21 cellular contexts compared by ENCODE assay signal in the genomic region with DNA sequence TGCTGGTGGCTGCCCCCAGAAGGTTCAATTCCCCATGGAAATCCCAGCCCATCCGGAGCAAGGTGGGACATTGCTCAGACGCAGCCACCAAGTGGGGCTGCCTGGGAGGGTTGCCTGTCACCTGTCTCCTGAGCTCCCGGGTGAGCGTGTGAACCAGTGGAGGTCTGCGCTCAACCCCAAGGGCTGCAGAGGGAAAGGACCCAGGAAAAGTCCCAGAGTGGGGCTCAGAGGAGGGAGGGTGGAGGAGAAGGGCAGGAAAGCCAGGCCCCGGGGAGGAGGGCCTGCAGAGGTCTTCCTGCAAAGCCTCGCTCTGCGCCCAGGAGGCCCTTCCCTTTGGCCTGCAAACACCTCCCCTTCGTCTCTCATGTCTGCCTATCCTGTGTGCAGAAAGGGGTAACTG.
"Had no signal": no experiment of that assay in that cellular context is flagged by ENCODE, and none has a peak within 500 bp of the region (broad histone marks: within the 10 kb centered on the region; RNA-seq: fewer than 3 reads in every experiment).

No MANE protein-coding gene starts in this region.

- H3K27ac Mint-ChIP-seq: nephron had no signal

- H3K9me3 Mint-ChIP-seq: naive B cell, nephron had no signal

- DNase-seq: effector CD4-positive, alpha-beta T cell; foreskin melanocyte; head of caudate nucleus; left colon; left ventricle myocardium superior; mesendoderm; naive B cell; sigmoid colon; stimulated activated CD4-positive, alpha-beta T cell treated with anti-CD3 and anti-CD28 coated beads, Interleukin-2, amount 100 ng/mL, for 24 hours; stimulated activated CD4-positive, alpha-beta T cell treated with anti-CD3 and anti-CD28 coated beads, Interleukin-4, amount 100 ng/mL, for 4 hours; stimulated activated naive CD8-positive, alpha-beta T cell treated with anti-CD3 and anti-CD28 coated beads, Interleukin-15, Interleukin-2, amounts not matched to agents 100 U/mL and 50 U/mL, for 24 hours; thyroid gland; upper lobe of left lung had no signal

- H3K36me3 ChIP-seq: right atrium auricular region, sigmoid colon, thyroid gland, vagina had no signal

- H3K4me3 Mint-ChIP-seq: nephron had no signal

- H3K27me3 Mint-ChIP-seq: naive B cell had no signal

- H3K9me3 ChIP-seq: right atrium auricular region, sigmoid colon, suprapubic skin, thyroid gland, upper lobe of left lung, vagina had no signal

- H3K27ac ChIP-seq: coronary artery, hepatocyte, right atrium auricular region, sigmoid colon, suprapubic skin, thyroid gland, vagina had no signal

- H3K4me3 ChIP-seq: coronary artery, hepatocyte, lung, right atrium auricular region, sigmoid colon, skin epidermis, suprapubic skin, thyroid gland, upper lobe of left lung, vagina had no signal

- H3K27me3 ChIP-seq: hepatocyte, right atrium auricular region, sigmoid colon, suprapubic skin, thyroid gland, upper lobe of left lung, vagina had no signal

- H3K4me2 ChIP-seq: hepatocyte had no signal

- H3K4me1 ChIP-seq: suprapubic skin, vagina had no signal

- H2AFZ ChIP-seq: hepatocyte had no signal

- ATAC-seq: left colon; left ventricle myocardium superior; stimulated activated naive CD8-positive, alpha-beta T cell treated with anti-CD3 and anti-CD28 coated beads, Interleukin-15, Interleukin-2, amounts not matched to agents 100 U/mL and 50 U/mL, for 24 hours had no signal
